In the genomic region with DNA sequence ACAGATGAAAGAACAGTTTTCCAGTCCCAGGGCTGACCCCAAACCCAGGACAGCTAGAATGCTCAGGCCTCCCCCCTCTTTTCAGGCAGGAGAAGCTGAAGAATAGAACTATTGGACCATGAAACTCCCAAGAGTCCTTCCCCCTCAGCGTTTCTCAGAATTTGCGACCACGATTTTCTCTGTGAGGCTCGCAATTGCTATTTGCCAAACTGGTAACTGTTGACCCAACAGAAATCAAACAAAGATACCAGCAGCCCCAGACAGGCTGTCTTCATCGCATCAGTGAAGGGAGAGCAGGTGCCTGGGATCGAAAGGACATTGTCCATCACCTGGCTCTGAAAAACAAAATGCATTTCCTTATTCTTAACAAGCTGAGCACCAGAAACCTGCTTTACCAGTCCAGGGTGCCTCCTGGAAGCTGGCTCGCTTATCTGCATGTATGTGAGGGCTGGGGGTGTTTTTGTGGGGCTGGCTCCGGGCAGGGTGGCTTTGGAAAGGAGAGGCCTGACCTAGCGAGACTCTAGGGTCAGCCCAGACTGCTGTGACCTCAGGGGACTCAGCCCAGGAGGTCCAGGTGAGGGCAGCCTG, we compare ENCODE assay signal across 13 cellular contexts. TPM values are rescaled to one million over a fixed set of nuclear protein-coding genes. Genes with fewer than 3 reads are reported as not detected.
A peak's percentile ranks its signal among the peaks of the same experiment; 100 is the strongest.
DNase-seq lines count a peak whose midpoint lies in the region; ATAC-seq, FAIRE-seq and TF ChIP-seq lines count a peak whose summit lies in the region.
"Had no signal": no experiment of that assay in that cellular context is flagged by ENCODE, and none has a peak within 500 bp of the region (broad histone marks: within the 10 kb centered on the region; RNA-seq: fewer than 3 reads in every experiment).

No MANE protein-coding gene starts in this region.

- H3K4me1 ChIP-seq in PC-3 (ENCODE audit: insufficient read depth, low read length) (peaks cover 59% of the 10 kb centered on the region), kidney (ENCODE audit: control insufficient read depth in 1 of 2, insufficient read depth in 1 of 2, low read depth in 1 of 2, low read length in 2 of 2) (peaks cover 42 to 48% of the 10 kb centered on the region in 2 donors), osteoblast (ENCODE audit: insufficient read depth, low read length) (peaks cover 51% of the 10 kb centered on the region)

- DNase-seq in HT-29 (ENCODE audit: low spot score), result peak; percentile 86
- peak; percentile 59 for DNase-seq in PC-3
- DNase-seq in kidney, result peak; percentile 85
- DNase-seq in osteoblast (ENCODE audit: insufficient read length, low spot score, missing footprints), result no peak
- DNase-seq in GM10266 (ENCODE audit: extremely low spot score), result no peak
- DNase-seq in germinal center (ENCODE audit: low spot score), result no peak
- DNase-seq: activated naive CD8-positive, alpha-beta T cell treated with anti-CD3 and anti-CD28 coated beads for 36 hours; DMS 273 treated with DMSO at 0.1 percent for 48 hours; stimulated activated CD4-positive, alpha-beta T cell treated with anti-CD3 and anti-CD28 coated beads, Interleukin-4, amount 100 ng/mL, for 4 hours had no signal

- intact Hi-C loops in PC-3 (cut with micrococcal nuclease) (loop anchor here (2.0 kb wide), 1 partner anchor 21 kb away; no protein-coding TSS in a partner anchor), kidney (cut with DNase I) (no loop called here)

- ATAC-seq in PC-3, result no peak
- ATAC-seq in GM21528 (IDR thresholded peaks at IDR 0.05; ENCODE audit: low FRiP score, unreplicated experiment), result no peak

- 0 out of 2 replicates have a peak overlapping the region, but pooled peaks have one; percentile 56 for H3K9ac ChIP-seq in PC-3 (ENCODE audit: low read length)
- H3K9ac ChIP-seq in kidney (ENCODE audit: low read length in 2 of 2), result peak overlapping the region; percentile 43 to 60

- no peaks in the 10 kb centered on the region for H3K9me2 ChIP-seq in PC-3 (replicated peaks; ENCODE audit: low read length)

- H3K4me2 ChIP-seq in PC-3 (ENCODE audit: low read length), result peak overlapping the region; percentile 75
- no peak overlapping the region for H3K4me2 ChIP-seq in osteoblast (ENCODE audit: insufficient read depth, low read length)

- no TSS peak for BruUV-seq in PC-3 (replicated peaks; lab: Mats Ljungman, UMichigan)

- POLR2A ChIA-PET in PC-3 (lab: Charles Lee; ENCODE audit: unreplicated experiment), result no interaction called here

- FAIRE-seq in kidney (lab: Jason Lieb, UNC), result no peak
- FAIRE-seq: endothelial cell of umbilical vein, urothelium cell line had no signal

- H3K36me3 ChIP-seq in PC-3 (ENCODE audit: low read depth, low read length) (no peaks in the 10 kb centered on the region), kidney (ENCODE audit: control insufficient read depth in 1 of 2, insufficient read depth in 2 of 2, low read length in 2 of 2) (no peaks in the 10 kb centered on the region), osteoblast (ENCODE audit: insufficient read depth, low read length) (no peaks in the 10 kb centered on the region)

- H3K27me3 ChIP-seq in PC-3 (ENCODE audit: low read length), result no peaks in the 10 kb centered on the region
- no peaks in the 10 kb centered on the region for H3K27me3 ChIP-seq in osteoblast (ENCODE audit: insufficient read depth, low read length)

- H2AFZ ChIP-seq in PC-3 (ENCODE audit: low read length) (no peak overlapping the region), osteoblast (ENCODE audit: low read length) (no peak overlapping the region)

- CTCF ChIA-PET in PC-3 (lab: Charles Lee), result interaction anchor here (1.1 kb wide), 1 partner anchor 21 kb away, joined by 3 read pairs; no protein-coding TSS in a partner anchor

- TF ChIP-seq CTCF in PC-3 (conservative IDR thresholded peaks at IDR 0.05; ENCODE audit: low read depth, low read length), result no peak
- no peak for TF ChIP-seq CTCF in kidney (IDR thresholded peaks at IDR 0.05; ENCODE audit: borderline replicate concordance, extremely low read depth, insufficient read depth)
- no peak for TF ChIP-seq CTCF in osteoblast (IDR thresholded peaks at IDR 0.05; ENCODE audit: extremely low read depth, low read depth, low read length)
- no peak for TF ChIP-seq CTCF in GM10266 (IDR thresholded peaks at IDR 0.05; ENCODE audit: control insufficient read depth, insufficient read depth, low read depth, missing control alignments)

- peaks cover 4% of the 10 kb centered on the region for H3F3A ChIP-seq in PC-3 (ENCODE audit: low read length, unreplicated experiment)

- H3K27ac ChIP-seq in PC-3 (ENCODE audit: low read length), result peak overlapping the region; percentile 87
- peak overlapping the region; percentile 80 to 96 for H3K27ac ChIP-seq in kidney (ENCODE audit: low read depth in 2 of 2, low read length in 2 of 2)
- H3K27ac ChIP-seq in skin epidermis, result peak overlapping the region in 11 of 21 experiments; percentile 9 to 63 (median 36)
- H3K27ac ChIP-seq in osteoblast (ENCODE audit: low read depth, low read length), result no peak overlapping the region

- H3K4me3 ChIP-seq in PC-3 (ENCODE audit: low read length), result no peak overlapping the region
- H3K4me3 ChIP-seq in kidney (ENCODE audit: low read length in 2 of 2), result no peak overlapping the region
- H3K4me3 ChIP-seq in skin epidermis, result no peak overlapping the region
- H3K4me3 ChIP-seq in osteoblast (ENCODE audit: insufficient read depth, low read length), result no peak overlapping the region

- H4K20me1 ChIP-seq in PC-3 (ENCODE audit: low read length) (no peaks in the 10 kb centered on the region), osteoblast (ENCODE audit: insufficient read depth, low read length) (no peaks in the 10 kb centered on the region)

- H3K79me2 ChIP-seq in PC-3 (ENCODE audit: low read length), result peaks cover 88% of the 10 kb centered on the region
- H3K79me2 ChIP-seq in osteoblast (ENCODE audit: insufficient read depth, low read length), result no peaks in the 10 kb centered on the region

- no peaks in the 10 kb centered on the region for H3K9me3 ChIP-seq in PC-3 (ENCODE audit: low read length)
- H3K9me3 ChIP-seq in kidney (ENCODE audit: control insufficient read depth in 1 of 2, low read length in 2 of 2), result no peaks in the 10 kb centered on the region
- no peaks in the 10 kb centered on the region for H3K9me3 ChIP-seq in osteoblast (ENCODE audit: low read depth, low read length)

RNA-seq across cellular contexts. Expression of a gene that starts 24.6 kb away (rescaled TPM):
- 66.0 and 70.1 TPM in 2 replicates for total RNA-seq in HT-29 (2014; rRNA removed; shearing (Covaris generic))
- total RNA-seq in PC-3 (2014; rRNA removed) (31.8 and 44.2 TPM in 2 replicates), kidney (174 TPM), osteoblast (0.88 and 1.4 TPM in 2 replicates)
- 74.4 TPM for polyA plus RNA-seq in kidney (ENCODE audit: insufficient read depth, low read depth, low replicate concordance)

Comparison
In these comparisons a context has a peak if more than half of its experiments do, and no peak if none do; other contexts are left out.
1. DNase-seq: peak in HT-29 (single experiment), PC-3 (single experiment) and kidney (single experiment); none in osteoblast (single experiment), GM10266 (single experiment) and germinal center (single experiment).
2. RNA of a gene that starts 24.6 kb away (total RNA-seq): 174 TPM in kidney (single experiment), 66.0 to 70.1 TPM in HT-29 and 31.8 to 44.2 TPM in PC-3; 0.88 to 1.4 TPM in osteoblast; every median in the first group is over 10 times any median in the second.